Comparison of ENCODE assay signal across 8 cellular contexts in the genomic region with DNA sequence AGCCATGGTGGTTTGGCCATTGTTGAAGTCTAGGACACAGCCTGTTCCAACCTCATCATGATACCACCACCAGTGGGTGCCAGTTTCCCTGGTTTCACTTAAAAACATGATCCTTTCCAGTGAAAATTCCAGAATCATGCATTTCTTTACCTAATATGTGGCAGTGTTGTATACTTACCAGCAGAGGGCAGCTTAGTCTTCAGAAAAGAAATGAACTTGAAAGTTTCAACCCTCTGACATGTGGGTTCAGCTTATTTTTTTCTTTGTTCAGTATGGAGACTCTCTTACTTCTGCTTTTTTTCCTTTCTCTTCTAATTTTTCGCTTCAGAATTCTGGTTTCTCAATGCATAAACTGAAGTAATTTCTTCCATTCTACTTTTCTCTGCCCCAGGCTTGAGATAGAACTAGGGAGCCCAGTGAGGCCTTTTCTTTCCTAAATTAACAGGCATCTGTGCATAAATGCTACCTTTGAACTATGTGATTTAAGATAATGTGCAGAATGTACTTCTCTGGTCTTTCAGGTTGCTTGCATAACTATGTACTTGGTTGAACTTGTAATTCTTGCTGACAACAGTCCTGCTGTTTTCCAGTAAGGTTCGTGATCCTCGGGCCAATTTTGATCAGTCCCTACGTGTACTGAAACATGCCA. TPM values are rescaled to one million over a fixed set of nuclear protein-coding genes. Genes with fewer than 3 reads are reported as not detected.
DNase-seq lines count a peak whose midpoint lies in the region; ATAC-seq, FAIRE-seq and TF ChIP-seq lines count a peak whose summit lies in the region.

No MANE protein-coding gene starts in this region.

- H4K91ac ChIP-seq in H1 (replicated peaks; ENCODE audit: insufficient read length, low read length) (no peak overlapping the region), mesenchymal stem cell (ENCODE audit: low read length) (no peak overlapping the region)

- no peak for TF ChIP-seq EP300 in A549 (IDR thresholded peaks at IDR 0.05)
- TF ChIP-seq EP300 in H1 (IDR thresholded peaks at IDR 0.05; ENCODE audit: borderline replicate concordance in 1 of 2, low read depth in 2 of 2, low read length in 2 of 2): 0 out of 3 replicates have a peak, but pooled peaks of 1 of the 2 experiments have one; percentile 26

- H3K79me1 ChIP-seq in H1 (ENCODE audit: low read depth, low read length): no peaks in the 10 kb centered on the region
- peaks cover 4% of the 10 kb centered on the region for H3K79me1 ChIP-seq in mesenchymal stem cell (replicated peaks; ENCODE audit: low read length, poor library complexity, severe bottlenecking)

- no peak overlapping the region for H3K18ac ChIP-seq in H1 (ENCODE audit: extremely low read depth, low read length)
- no peak overlapping the region for H3K18ac ChIP-seq in mesenchymal stem cell (ENCODE audit: low read depth in 1 of 2, low read length in 2 of 2)

- FAIRE-seq in A549 (lab: Jason Lieb, UNC): peak; percentile 65
- FAIRE-seq in H1 (lab: Jason Lieb, UNC): peak; percentile 98

- H3K14ac ChIP-seq in H1 (ENCODE audit: insufficient read length) (no peak overlapping the region), mesenchymal stem cell (ENCODE audit: low read length in 2 of 2) (no peak overlapping the region)

- POLR2A ChIA-PET in A549 (lab: Yijun Ruan, JAX) (interaction anchor here (0.5 to 2.0 kb wide), 7 partner anchors 10 to 427 kb away, joined by 3 to 16 read pairs (median 4); partner anchors contain the start of genes LIAS, RPL9, SMIM14 and UBE2K), H1 (lab: Charles Lee; ENCODE audit: partially characterized antibody) (interaction anchor here (0.7 to 3.2 kb wide), 10 partner anchors 9 to 434 kb away, joined by 3 to 30 read pairs (median 4); partner anchors contain the start of genes LIAS, RPL9 and UGDH)

- H3K56ac ChIP-seq in H1 (replicated peaks; ENCODE audit: insufficient read length, low read depth, low read length): no peak overlapping the region

- DNase-seq in A549 (ENCODE audit: low read depth in 1 of 2, low spot score in 1 of 2): peak; percentile 41 to 90
- DNase-seq in GM10266 (ENCODE audit: extremely low spot score): peak; percentile 69
- peak; percentile 45 for DNase-seq in NCI-H1092 (lab: John Stamatoyannopoulos, UW)
- no peak for DNase-seq in H1 (ENCODE audit: low read depth in 1 of 2, low spot score in 2 of 2)
- DNase-seq in mesenchymal stem cell: peak; percentile 91
- DNase-seq in upper lobe of right lung: no peak

- no peaks in the 10 kb centered on the region for H4K20me1 ChIP-seq in H1 (replicated peaks in 1 of 2; ENCODE audit: control insufficient read depth in 1 of 2, insufficient read depth in 2 of 2, low read length in 2 of 2)

- ATAC-seq in A549 (peak; percentile 85 to 91; a peak in 5 of 6 replicates), HG02610 (IDR thresholded peaks at IDR 0.05; ENCODE audit: unreplicated experiment) (peak; percentile 67), SK-N-SH treated with all-trans-retinoic acid at 6 μM for 48 hours (peak; percentile 92), upper lobe of right lung (peak; percentile 96)

- no peak for TF ChIP-seq POLR2A in A549 (IDR thresholded peaks at IDR 0.05; ENCODE audit: low read length)
- no peak for TF ChIP-seq POLR2A in H1 (IDR thresholded peaks at IDR 0.05; ENCODE audit: control extremely low read depth in 1 of 2, low read depth in 2 of 2, low read length in 2 of 2)

- no peak overlapping the region for H4K5ac ChIP-seq in H1 (ENCODE audit: insufficient read length, low read depth, low read length)

- H2BK15ac ChIP-seq in H1 (ENCODE audit: low read length) (no peak overlapping the region), mesenchymal stem cell (ENCODE audit: low read depth, poor library complexity, severe bottlenecking) (no peak overlapping the region)

- H2AK5ac ChIP-seq in H1 (ENCODE audit: low read depth, low read length) (no peak overlapping the region), mesenchymal stem cell (ENCODE audit: low read length, severe bottlenecking) (no peak overlapping the region)

- H2BK12ac ChIP-seq in H1 (ENCODE audit: low read depth, low read length): no peak overlapping the region
- no peak overlapping the region for H2BK12ac ChIP-seq in mesenchymal stem cell (ENCODE audit: low read length in 2 of 2)

- H3K4me3 ChIP-seq in A549 (no peak overlapping the region), H1 (ENCODE audit: extremely low read depth in 1 of 4, insufficient read depth in 2 of 4, low read depth in 3 of 4, low read length in 4 of 4) (no peak overlapping the region), mesenchymal stem cell (ENCODE audit: insufficient read depth in 1 of 2, low read depth in 1 of 2, low read length in 2 of 2) (no peak overlapping the region), upper lobe of right lung (no peak overlapping the region)

- WGBS in A549 (ENCODE audit: missing lambda C conversion rate): 74% methylated on average over 4 of the region's 4 CpGs
- WGBS in H1 (ENCODE audit: extremely low coverage in 1 of 2, insufficient coverage in 1 of 2, insufficient read length in 1 of 2, insufficient replicate concordance in 2 of 2, low coverage in 1 of 2, low lambda C conversion rate in 2 of 2, missing lambda C conversion rate in 1 of 2), 2 experiments: 70% methylated on average over 4 of the region's 4 CpGs; no CpG with 5 or more reads in 1 of the 2 experiments
- WGBS in mesenchymal stem cell: 74% methylated on average over 4 of the region's 4 CpGs

- CTCF ChIA-PET in A549 (lab: Yijun Ruan, JAX): interaction anchor here (0.6 to 2.4 kb wide), 64 partner anchors 9 to 837 kb away, joined by 3 to 26 read pairs (median 4); partner anchors contain the start of genes LIAS, N4BP2, RPL9 and SMIM14
- CTCF ChIA-PET in H1 (lab: Charles Lee; ENCODE audit: partially characterized antibody): interaction anchor here (0.6 to 2.8 kb wide), 36 partner anchors 8 to 1312 kb away, joined by 3 to 18 read pairs (median 4); partner anchors contain the start of genes LIAS, RPL9, SMIM14 and UGDH

- intact Hi-C loops in upper lobe of right lung (cut with DNase I): no loop called here

- H3K4ac ChIP-seq in H1 (replicated peaks; ENCODE audit: insufficient read length, low read depth, low read length) (no peak overlapping the region), mesenchymal stem cell (ENCODE audit: low read depth in 1 of 2, low read length in 2 of 2) (no peak overlapping the region)

- H3K23ac ChIP-seq in H1 (ENCODE audit: insufficient read length) (no peak overlapping the region), mesenchymal stem cell (ENCODE audit: low read length in 2 of 2) (no peak overlapping the region)

- peak; percentile 96 for TF ChIP-seq CTCF in A549 (IDR thresholded peaks at IDR 0.05)
- TF ChIP-seq CTCF in GM10266 (IDR thresholded peaks at IDR 0.05; ENCODE audit: control insufficient read depth, insufficient read depth, low read depth, missing control alignments): peak; percentile 71
- TF ChIP-seq CTCF in H1 (IDR thresholded peaks at IDR 0.05; ENCODE audit: control extremely low read depth in 1 of 3, insufficient read depth in 1 of 3, low read depth in 1 of 3, low read length in 3 of 3): peak in 2 of 3 experiments; percentile 76 to 87; a peak in 3 of 4 replicates
- peak; percentile 83 for TF ChIP-seq CTCF in upper lobe of right lung (IDR thresholded peaks at IDR 0.05)

- peaks cover 57% of the 10 kb centered on the region for H3K4me1 ChIP-seq in A549
- H3K4me1 ChIP-seq in H1 (replicated peaks in 1 of 4; ENCODE audit: control insufficient read depth in 3 of 4, insufficient read depth in 4 of 4, low read length in 3 of 4): no peaks in the 10 kb centered on the region
- peaks cover 3% of the 10 kb centered on the region for H3K4me1 ChIP-seq in mesenchymal stem cell (ENCODE audit: control insufficient read depth, insufficient read depth, low read depth, low read length)
- H3K4me1 ChIP-seq in upper lobe of right lung: no peaks in the 10 kb centered on the region

- H3K36me3 ChIP-seq in H1 (ENCODE audit: control insufficient read depth in 2 of 4, insufficient read depth in 4 of 4, low read length in 3 of 4) (peaks cover 2 to 42% (median 25%) of the 10 kb centered on the region in 4 experiments; a peak in 7 of 8 replicates), mesenchymal stem cell (ENCODE audit: control insufficient read depth in 1 of 2, insufficient read depth in 2 of 2, low read depth in 1 of 2, low read length in 2 of 2) (peaks cover 7 to 44% of the 10 kb centered on the region in 2 experiments), upper lobe of right lung (peaks cover 63% of the 10 kb centered on the region)

- H2AFZ ChIP-seq in H1 (ENCODE audit: low read length): no peak overlapping the region
- H2AFZ ChIP-seq in mesenchymal stem cell (ENCODE audit: low read depth, low read length): no peak overlapping the region

- H3K23me2 ChIP-seq in H1 (ENCODE audit: low read depth, low read length): no peaks in the 10 kb centered on the region

- H2BK120ac ChIP-seq in H1 (replicated peaks; ENCODE audit: low read depth, low read length) (no peak overlapping the region), mesenchymal stem cell (ENCODE audit: low read depth, low read length) (no peak overlapping the region)

- TF ChIP-seq RAD21 in A549 (conservative IDR thresholded peaks at IDR 0.05 in 1 of 2, IDR thresholded peaks at IDR 0.05 in 1 of 2) (peak; percentile 92 to 95), H1 (IDR thresholded peaks at IDR 0.05 in 1 of 2, conservative IDR thresholded peaks at IDR 0.05 in 1 of 2; ENCODE audit: low read depth in 2 of 2, low read length in 2 of 2) (peak; percentile 78 to 86)

- H3K27me3 ChIP-seq in H1 (replicated peaks in 1 of 4; ENCODE audit: control insufficient read depth in 3 of 4, extremely low read depth in 1 of 4, insufficient read depth in 3 of 4, low read length in 3 of 4) (no peaks in the 10 kb centered on the region), mesenchymal stem cell (ENCODE audit: control insufficient read depth in 1 of 2, insufficient read depth in 1 of 2, low read length in 2 of 2) (no peaks in the 10 kb centered on the region), upper lobe of right lung (no peaks in the 10 kb centered on the region)

- H3K79me2 ChIP-seq in H1 (ENCODE audit: control insufficient read depth in 1 of 2, insufficient read depth in 2 of 2, low read length in 2 of 2): no peaks in the 10 kb centered on the region

- H3K9me3 ChIP-seq in A549 (no peaks in the 10 kb centered on the region), H1 (ENCODE audit: insufficient read depth in 2 of 2, low read depth in 1 of 2, low read length in 1 of 2) (no peaks in the 10 kb centered on the region), mesenchymal stem cell (ENCODE audit: control insufficient read depth, low read length) (no peaks in the 10 kb centered on the region), upper lobe of right lung (no peaks in the 10 kb centered on the region)

- H3K4me2 ChIP-seq in A549 (peak overlapping the region; percentile 22; the same call in 1 of the 3 replicates), H1 (ENCODE audit: insufficient read depth in 1 of 2, low read depth in 2 of 2, low read length in 2 of 2) (no peak overlapping the region), mesenchymal stem cell (ENCODE audit: low read length, poor library complexity, severe bottlenecking) (no peak overlapping the region)

- H4K8ac ChIP-seq in H1 (ENCODE audit: extremely low read depth, insufficient read depth, low read length) (no peak overlapping the region), mesenchymal stem cell (ENCODE audit: low read length) (no peak overlapping the region)

- no peak overlapping the region for H2BK20ac ChIP-seq in H1 (ENCODE audit: low read length)

- H2BK5ac ChIP-seq in H1 (ENCODE audit: low read depth, low read length): no peak overlapping the region
- no peak overlapping the region for H2BK5ac ChIP-seq in mesenchymal stem cell (ENCODE audit: low read depth, low read length, poor library complexity, severe bottlenecking)

- peak overlapping the region; percentile 85 to 89 for H3K27ac ChIP-seq in A549
- no peak overlapping the region for H3K27ac ChIP-seq in H1 (ENCODE audit: low read depth, low read length)
- no peak overlapping the region for H3K27ac ChIP-seq in mesenchymal stem cell (ENCODE audit: low read length, poor library complexity, severe bottlenecking)
- no peak overlapping the region for H3K27ac ChIP-seq in upper lobe of right lung

- H3K9ac ChIP-seq in H1 (replicated peaks in 1 of 4; ENCODE audit: extremely low read depth in 1 of 4, low read depth in 3 of 4, low read length in 3 of 4): no peak overlapping the region
- peak overlapping the region; percentile 68 for H3K9ac ChIP-seq in mesenchymal stem cell (ENCODE audit: low read length)

RNA-seq across cellular contexts. Expression of gene LIAS, which starts 10.7 kb away (rescaled TPM):
- polyA plus RNA-seq in A549 (2011; rRNA removed) (16.0 and 22.3 TPM in 2 replicates), A549 (2017; fragmentation: RNase III; extraction: RNeasy Plus Mini Kit Qiagen cat#74134 plus additional on column Dnase treatment) (11.3 to 14.5 TPM (median 12.9 TPM) in 3 replicates), H1 (2011; rRNA removed) (7.5 and 10.5 TPM in 2 replicates)
- 7.5 and 8.6 TPM in 2 replicates for polyA plus RNA-seq in A549 (2012; cell fraction: cytosol; rRNA removed)
- 3.2 and 4.7 TPM in 2 replicates for polyA plus RNA-seq in A549 (2012; cell fraction: nucleus; rRNA removed)
- 4.0 and 4.7 TPM in 2 replicates for polyA minus RNA-seq in A549 (2011; rRNA and poly(A)+ RNA removed)
- 19.8 and 24.9 TPM in 2 replicates for total RNA-seq in H1 (2021; fragmentation: NEBNext Ultra II Directional; extraction: Animal tissue kit (Norgen Biotek cat#: 25700))
- polyA plus RNA-seq in H1 (2011; cell fraction: cytosol; rRNA removed): 14.7 TPM
- 5.3 TPM for polyA plus RNA-seq in H1 (2011; cell fraction: nucleus; rRNA removed)
- 11.9 to 23.5 TPM (median 14.2 TPM) in 4 replicates for polyA plus RNA-seq in H1 (2012, experiment 1 of 2)
- polyA plus RNA-seq in H1 (2012, experiment 2 of 2): 4.9 TPM
- 20.8 TPM for polyA plus RNA-seq in H1 (2013, experiment 1 of 2)
- 18.8 TPM for polyA plus RNA-seq in H1 (2013, experiment 2 of 2)
- polyA minus RNA-seq in H1 (2011; rRNA and poly(A)+ RNA removed): 10.2 and 13.3 TPM in 2 replicates
- 15.6 TPM for polyA minus RNA-seq in H1 (2011; cell fraction: cytosol; rRNA and poly(A)+ RNA removed)
- polyA minus RNA-seq in H1 (2011; cell fraction: nucleus; rRNA and poly(A)+ RNA removed): 18.3 TPM
- polyA plus RNA-seq in mesenchymal stem cell (2013, experiment 1 of 2): 8.4 TPM
- polyA plus RNA-seq in mesenchymal stem cell (2013, experiment 2 of 2): 8.1 TPM
- 11.7 TPM for total RNA-seq in upper lobe of right lung

RNA-seq across cellular contexts. Expression of gene RPL9, which starts 10.8 kb away (rescaled TPM):
- polyA plus RNA-seq in A549 (2011; rRNA removed) (897 and 1,263 TPM in 2 replicates), A549 (2017; fragmentation: RNase III; extraction: RNeasy Plus Mini Kit Qiagen cat#74134 plus additional on column Dnase treatment) (785 to 851 TPM (median 786 TPM) in 3 replicates), H1 (2011; rRNA removed) (427 and 1,184 TPM in 2 replicates)
- 450 and 468 TPM in 2 replicates for polyA plus RNA-seq in A549 (2012; cell fraction: cytosol; rRNA removed)
- polyA plus RNA-seq in A549 (2012; cell fraction: nucleus; rRNA removed): 128 and 270 TPM in 2 replicates
- polyA minus RNA-seq in A549 (2011; rRNA and poly(A)+ RNA removed): 64.6 and 84.5 TPM in 2 replicates
- 1,161 and 1,163 TPM in 2 replicates for total RNA-seq in H1 (2021; fragmentation: NEBNext Ultra II Directional; extraction: Animal tissue kit (Norgen Biotek cat#: 25700))
- polyA plus RNA-seq in H1 (2011; cell fraction: cytosol; rRNA removed): 1,821 TPM
- polyA plus RNA-seq in H1 (2011; cell fraction: nucleus; rRNA removed): 333 TPM
- polyA plus RNA-seq in H1 (2012, experiment 1 of 2): 826 to 1,542 TPM (median 1,147 TPM) in 4 replicates
- 3,492 TPM for polyA plus RNA-seq in H1 (2012, experiment 2 of 2)
- 2,151 TPM for polyA plus RNA-seq in H1 (2013, experiment 1 of 2)
- 2,199 TPM for polyA plus RNA-seq in H1 (2013, experiment 2 of 2)
- 111 and 181 TPM in 2 replicates for polyA minus RNA-seq in H1 (2011; rRNA and poly(A)+ RNA removed)
- polyA minus RNA-seq in H1 (2011; cell fraction: cytosol; rRNA and poly(A)+ RNA removed): 653 TPM
- 338 TPM for polyA minus RNA-seq in H1 (2011; cell fraction: nucleus; rRNA and poly(A)+ RNA removed)
- 1,728 TPM for polyA plus RNA-seq in mesenchymal stem cell (2013, experiment 1 of 2)
- polyA plus RNA-seq in mesenchymal stem cell (2013, experiment 2 of 2): 1,807 TPM
- 1,204 TPM for total RNA-seq in upper lobe of right lung

RNA-seq across cellular contexts. Expression of gene UGDH, which starts 57.7 kb away (rescaled TPM):
- polyA plus RNA-seq in A549 (2011; rRNA removed): 417 and 610 TPM in 2 replicates
- polyA plus RNA-seq in A549 (2012; cell fraction: cytosol; rRNA removed): 219 and 276 TPM in 2 replicates
- 133 and 438 TPM in 2 replicates for polyA plus RNA-seq in A549 (2012; cell fraction: nucleus; rRNA removed)
- polyA plus RNA-seq in A549 (2017; fragmentation: RNase III; extraction: RNeasy Plus Mini Kit Qiagen cat#74134 plus additional on column Dnase treatment): 597 to 691 TPM (median 679 TPM) in 3 replicates
- polyA minus RNA-seq in A549 (2011; rRNA and poly(A)+ RNA removed): 250 and 294 TPM in 2 replicates
- 126 and 128 TPM in 2 replicates for total RNA-seq in H1 (2021; fragmentation: NEBNext Ultra II Directional; extraction: Animal tissue kit (Norgen Biotek cat#: 25700))
- 32.0 and 46.9 TPM in 2 replicates for polyA plus RNA-seq in H1 (2011; rRNA removed)
- 53.6 TPM for polyA plus RNA-seq in H1 (2011; cell fraction: cytosol; rRNA removed)
- polyA plus RNA-seq in H1 (2011; cell fraction: nucleus; rRNA removed): 10.1 TPM
- 62.6 to 98.4 TPM (median 70.7 TPM) in 4 replicates for polyA plus RNA-seq in H1 (2012, experiment 1 of 2)
- polyA plus RNA-seq in H1 (2012, experiment 2 of 2): 7.9 TPM
- 44.3 TPM for polyA plus RNA-seq in H1 (2013, experiment 1 of 2)
- polyA plus RNA-seq in H1 (2013, experiment 2 of 2): 45.6 TPM
- polyA minus RNA-seq in H1 (2011; rRNA and poly(A)+ RNA removed): 34.7 and 39.0 TPM in 2 replicates
- polyA minus RNA-seq in H1 (2011; cell fraction: cytosol; rRNA and poly(A)+ RNA removed): 50.7 TPM
- polyA minus RNA-seq in H1 (2011; cell fraction: nucleus; rRNA and poly(A)+ RNA removed): 16.2 TPM
- 56.0 TPM for polyA plus RNA-seq in mesenchymal stem cell (2013, experiment 1 of 2)
- polyA plus RNA-seq in mesenchymal stem cell (2013, experiment 2 of 2): 52.3 TPM
- 55.2 TPM for total RNA-seq in upper lobe of right lung

Comparison
In these comparisons a context has a peak if more than half of its experiments do, and no peak if none do; other contexts are left out.
1. DNase-seq: peak in A549 (2 of 2), GM10266 (single experiment), NCI-H1092 (single experiment) and mesenchymal stem cell (single experiment); none in H1 (0 of 2) and upper lobe of right lung (single experiment).
2. H3K27ac ChIP-seq: peak in A549 (2 of 2); none in H1 (single experiment), mesenchymal stem cell (single experiment) and upper lobe of right lung (single experiment).
3. Of the 18 proteins assayed by ChIP-seq in both H1 and A549: peak only in H1: none; only in A549: MAFK; in both: CTCF, MAX and RAD21; in neither: 12; mixed calls (peak in some experiments, not most) for 2.
4. Peak in every context shown above with its lines, with median percentiles within 50 percentile points of each other: ATAC-seq and CTCF ChIP-seq.